Comparison of ENCODE assay signal across 22 cellular contexts in the genomic region with DNA sequence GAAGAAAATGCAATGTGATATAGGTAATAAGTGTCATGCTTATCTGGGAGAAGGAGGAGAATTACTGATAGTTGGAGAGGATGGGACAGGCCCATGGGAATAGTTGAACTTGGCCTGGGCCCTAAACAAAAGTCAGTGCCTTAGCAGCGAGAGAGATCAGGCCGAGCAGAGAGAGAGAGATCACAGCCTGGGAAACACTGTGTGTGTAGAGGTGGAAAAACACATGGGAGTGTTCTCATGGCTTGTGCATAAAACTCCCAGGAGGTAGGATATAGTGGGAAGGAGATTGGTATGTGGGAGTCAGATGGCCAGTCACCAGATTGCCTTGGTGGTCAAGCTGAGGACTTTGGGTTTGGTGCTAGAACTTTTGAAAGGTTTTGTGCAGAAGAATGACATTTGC.
"Had no signal": no experiment of that assay in that cellular context is flagged by ENCODE, and none has a peak within 500 bp of the region (broad histone marks: within the 10 kb centered on the region; RNA-seq: fewer than 3 reads in every experiment).

No MANE protein-coding gene starts in this region.

- ATAC-seq: heart left ventricle; left lobe of liver; lower lobe of right lung; psoas muscle; right lobe of liver; stimulated activated memory B cell treated with anti-CD40 and anti-IgM and Interleukin-4, amounts not matched to agents 10 μg/mL and 1 μg/mL and 100 μg/mL, for 72 hours had no signal

- H3K27ac ChIP-seq: esophagus squamous epithelium, heart left ventricle, lower lobe of right lung, psoas muscle, right lobe of liver, tibial artery, upper lobe of left lung, uterus had no signal

- H3K9me3 Mint-ChIP-seq: nephron had no signal

- H3K27me3 Mint-ChIP-seq: dendritic cell treated with granulocyte-macrophage colony-stimulating factor and Interleukin-4, amounts not matched to agents 40 ng/mL and 50 ng/mL, for 4 days; naive B cell; stimulated activated memory B cell treated with anti-CD40 and anti-IgM and Interleukin-4, amounts not matched to agents 10 μg/mL and 1 μg/mL and 100 μg/mL, for 72 hours; stimulated activated naive CD8-positive, alpha-beta T cell treated with anti-CD3 and anti-CD28 coated beads, Interleukin-15, Interleukin-2, amounts not matched to agents 100 ng/mL and 50 ng/mL, for 24 hours had no signal

- H3K9me3 ChIP-seq: esophagus squamous epithelium, heart left ventricle, lower lobe of right lung, psoas muscle, right lobe of liver, spleen, tibial artery, upper lobe of left lung, uterus had no signal

- H3K36me3 ChIP-seq: right lobe of liver, uterus had no signal

- H3K4me1 ChIP-seq: esophagus squamous epithelium, lower lobe of right lung, right lobe of liver, tibial artery, upper lobe of left lung, uterus had no signal

- H3K4me3 Mint-ChIP-seq: dendritic cell treated with granulocyte-macrophage colony-stimulating factor and Interleukin-4, amounts not matched to agents 40 ng/mL and 50 ng/mL, for 4 days; nephron; stimulated activated memory B cell treated with anti-CD40 and anti-IgM and Interleukin-4, amounts not matched to agents 10 μg/mL and 1 μg/mL and 100 μg/mL, for 72 hours; stimulated activated naive CD8-positive, alpha-beta T cell treated with anti-CD3 and anti-CD28 coated beads, Interleukin-15, Interleukin-2, amounts not matched to agents 100 ng/mL and 50 ng/mL, for 24 hours had no signal

- DNase-seq: esophagus squamous epithelium; heart left ventricle; islet precursor cell; lower lobe of right lung; mesenchymal stem cell; naive B cell; occipital lobe; psoas muscle; retina; right lobe of liver; spleen; stimulated activated CD4-positive, alpha-beta T cell treated with anti-CD3 and anti-CD28 coated beads, Interleukin-15, amount 100 ng/mL, for 24 hours; stimulated activated CD4-positive, alpha-beta T cell treated with anti-CD3 and anti-CD28 coated beads, Interleukin-1b, Interleukin-23, amount 100 ng/mL, for 48 hours; stimulated activated CD4-positive, alpha-beta T cell treated with anti-CD3 and anti-CD28 coated beads, Interleukin-4, amount 100 ng/mL, for 24 hours; tibial artery; upper lobe of left lung; uterus had no signal

- H3K4me3 ChIP-seq: esophagus squamous epithelium, heart left ventricle, lower lobe of right lung, psoas muscle, right lobe of liver, spleen, tibial artery, upper lobe of left lung, uterus had no signal

- H3K27ac Mint-ChIP-seq: dendritic cell treated with granulocyte-macrophage colony-stimulating factor and Interleukin-4, amounts not matched to agents 40 ng/mL and 50 ng/mL, for 4 days; nephron; stimulated activated memory B cell treated with anti-CD40 and anti-IgM and Interleukin-4, amounts not matched to agents 10 μg/mL and 1 μg/mL and 100 μg/mL, for 72 hours; stimulated activated naive CD8-positive, alpha-beta T cell treated with anti-CD3 and anti-CD28 coated beads, Interleukin-15, Interleukin-2, amounts not matched to agents 100 ng/mL and 50 ng/mL, for 24 hours had no signal

- H3K27me3 ChIP-seq: esophagus squamous epithelium, heart left ventricle, right lobe of liver, spleen, tibial artery, upper lobe of left lung, uterus had no signal
